Comparison of ENCODE assay signal across 8 cellular contexts in the genomic region with DNA sequence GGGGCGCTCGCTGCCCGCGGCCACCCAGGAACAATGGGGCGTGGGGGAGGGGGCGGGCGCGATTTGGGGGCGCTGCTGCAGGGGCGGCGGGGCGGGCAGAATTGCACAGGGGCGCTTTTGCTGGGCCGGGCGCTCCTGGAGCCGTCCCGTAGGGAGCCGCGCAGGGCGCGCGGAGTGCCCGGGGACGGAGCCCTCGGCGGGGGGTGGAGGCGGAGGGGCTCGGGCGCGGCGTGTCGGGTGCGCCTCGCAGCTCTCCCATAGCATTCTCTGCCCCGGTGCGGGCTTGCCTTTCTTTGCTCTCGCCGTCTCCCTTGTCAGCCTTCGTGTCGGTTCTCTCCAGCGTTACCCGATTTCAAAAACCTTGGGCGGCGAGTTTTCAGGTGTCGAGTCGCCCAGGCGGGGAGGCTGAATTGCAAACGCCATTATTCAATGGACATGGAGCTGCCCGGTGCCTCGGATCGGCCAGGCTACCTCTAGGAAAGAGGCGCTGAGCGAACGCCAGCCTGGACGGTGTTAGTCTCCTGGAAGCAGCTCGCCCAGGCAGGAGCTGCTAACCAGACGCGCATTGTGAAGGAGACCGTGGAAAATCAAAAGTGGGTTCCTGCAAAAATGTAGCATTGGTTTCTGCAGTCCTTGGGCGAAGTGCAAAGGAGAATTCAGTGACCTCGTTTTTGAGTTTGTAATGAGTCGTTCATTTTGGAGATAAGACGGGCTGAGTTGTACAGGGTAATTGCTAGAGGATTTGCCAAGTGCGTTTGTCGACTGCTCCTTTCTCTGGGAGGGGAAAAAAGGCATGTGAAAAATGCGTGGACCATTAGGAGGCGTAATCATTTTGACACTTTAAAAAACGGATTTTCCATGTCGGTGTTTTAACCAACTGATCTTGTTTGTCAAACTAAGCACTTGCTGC. TPM values are rescaled to one million over a fixed set of nuclear protein-coding genes. Genes with fewer than 3 reads are reported as not detected.
DNase-seq lines count a peak whose midpoint lies in the region; ATAC-seq, FAIRE-seq and TF ChIP-seq lines count a peak whose summit lies in the region.

No MANE protein-coding gene starts in this region.

- DNase-seq in Daoy (ENCODE audit: low read depth) (peak; percentile 46), H54 (ENCODE audit: insufficient read length, low spot score) (no peak), NCI-H1105 treated with DMSO at 0.1 percent for 48 hours (lab: John Stamatoyannopoulos, UW) (peak; percentile 63), epithelial cell of prostate (ENCODE audit: low read depth, low spot score) (no peak), mucosa of descending colon (peak in 2 of 3 donors; percentile 51 to 72), GDM1 (lab: John Stamatoyannopoulos, UW) (no peak)
- DNase-seq in activated CD8-positive, alpha-beta T cell treated with anti-CD3 and anti-CD28 coated beads, Interleukin-2, amount 10 ng/mL, durations not matched to agents 7 days and 5 days: peak; percentile 27

- peak; percentile 46 for ATAC-seq in activated CD8-positive, alpha-beta T cell treated with anti-CD3 and anti-CD28 coated beads, Interleukin-2, amount 10 ng/mL, durations not matched to agents 7 days and 5 days
- peak; percentile 57 for ATAC-seq in mucosa of descending colon

- intact Hi-C loops in mucosa of descending colon (cut with DNase I, micrococcal nuclease): no loop called here

- H3K27ac ChIP-seq in epithelial cell of prostate (peak overlapping the region; percentile 68), temporal lobe (ENCODE audit: low read depth, low read length) (peak overlapping the region; percentile 69)

- peak; percentile 27 for FAIRE-seq in H54 (lab: Jason Lieb, UNC)

- no peaks in the 10 kb centered on the region for H3K9me3 Mint-ChIP-seq in activated CD8-positive, alpha-beta T cell treated with anti-CD3 and anti-CD28 coated beads, Interleukin-2, amount 10 ng/mL, durations not matched to agents 7 days and 5 days (ENCODE audit: insufficient read depth)

- peaks cover 21% of the 10 kb centered on the region for H3K4me1 Mint-ChIP-seq in activated CD8-positive, alpha-beta T cell treated with anti-CD3 and anti-CD28 coated beads, Interleukin-2, amount 10 ng/mL, durations not matched to agents 7 days and 5 days (ENCODE audit: low read depth)

- no peaks in the 10 kb centered on the region for H3K9me3 ChIP-seq in mucosa of descending colon

- no peaks in the 10 kb centered on the region for H3K36me3 ChIP-seq in mucosa of descending colon (ENCODE audit: low read depth)

- no peak for TF ChIP-seq POLR2A in H54 (IDR thresholded peaks at IDR 0.05; ENCODE audit: low read depth, low read length)

- TF ChIP-seq CTCF in mucosa of descending colon (IDR thresholded peaks at IDR 0.05): no peak

- no peaks in the 10 kb centered on the region for H3K36me3 Mint-ChIP-seq in activated CD8-positive, alpha-beta T cell treated with anti-CD3 and anti-CD28 coated beads, Interleukin-2, amount 10 ng/mL, durations not matched to agents 7 days and 5 days (ENCODE audit: low read depth)

- H3K4me3 Mint-ChIP-seq in activated CD8-positive, alpha-beta T cell treated with anti-CD3 and anti-CD28 coated beads, Interleukin-2, amount 10 ng/mL, durations not matched to agents 7 days and 5 days: peak overlapping the region; percentile 81

- H3K4me1 ChIP-seq in mucosa of descending colon (ENCODE audit: low read depth): peaks cover 25% of the 10 kb centered on the region

- H3K27me3 Mint-ChIP-seq in activated CD8-positive, alpha-beta T cell treated with anti-CD3 and anti-CD28 coated beads, Interleukin-2, amount 10 ng/mL, durations not matched to agents 7 days and 5 days (ENCODE audit: low read depth): peaks cover 43% of the 10 kb centered on the region

- CTCF ChIA-PET in activated CD8-positive, alpha-beta T cell treated with anti-CD3 and anti-CD28 coated beads, Interleukin-2, amount 10 ng/mL, durations not matched to agents 7 days and 5 days (lab: Charles Lee): interaction anchor here (0.6 to 1.5 kb wide), 3 partner anchors 10 to 233 kb away, joined by 3 to 7 read pairs (median 3); no protein-coding TSS in a partner anchor

- H3K27ac Mint-ChIP-seq in activated CD8-positive, alpha-beta T cell treated with anti-CD3 and anti-CD28 coated beads, Interleukin-2, amount 10 ng/mL, durations not matched to agents 7 days and 5 days: no peak overlapping the region

- H3K4me3 ChIP-seq in mucosa of descending colon: peak overlapping the region; percentile 59

- POLR2A ChIA-PET in activated CD8-positive, alpha-beta T cell treated with anti-CD3 and anti-CD28 coated beads, Interleukin-2, amount 10 ng/mL, durations not matched to agents 7 days and 5 days (lab: Charles Lee): no interaction called here

RNA-seq across cellular contexts. Expression of a gene that starts 0.6 kb away (rescaled TPM):
- 5.1 and 7.4 TPM in 2 replicates for total RNA-seq in Daoy (2014; rRNA removed; shearing (Covaris generic))
- under 1 TPM; 0.26 to 0.34 TPM for total RNA-seq in activated CD8-positive, alpha-beta T cell treated with anti-CD3 and anti-CD28 coated beads, Interleukin-2, amount 10 ng/mL, durations not matched to agents 7 days and 5 days
- 10 to 100 TPM; 31.5 to 85.9 (median 85.4) TPM for total RNA-seq in mucosa of descending colon
- 255 TPM for total RNA-seq in temporal lobe

Comparison
In these comparisons a context has a peak if more than half of its experiments do, and no peak if none do; other contexts are left out.
1. DNase-seq: peak in Daoy (single experiment), NCI-H1105 treated with DMSO at 0.1 percent for 48 hours (single experiment), activated CD8-positive, alpha-beta T cell treated with anti-CD3 and anti-CD28 coated beads, Interleukin-2, amount 10 ng/mL, durations not matched to agents 7 days and 5 days (single experiment) and mucosa of descending colon (2 of 3); none in H54 (single experiment), epithelial cell of prostate (single experiment) and GDM1 (single experiment).